Comparison of ENCODE assay signal across 19 cellular contexts in genomic region chr13:80690208-80690607, GRCh38.
DNase-seq lines count a peak whose midpoint lies in the region; ATAC-seq and TF ChIP-seq lines count a peak whose summit lies in the region.
"Had no signal": no experiment of that assay in that cellular context is flagged by ENCODE, and none has a peak within 500 bp of the region (broad histone marks: within the 10 kb centered on the region; RNA-seq: fewer than 3 reads in every experiment).

No MANE protein-coding gene starts in this region.

- H3K4me3 ChIP-seq in spleen = no peak overlapping the region
- H3K4me3 ChIP-seq: BLaER1, GM12878, GM23248 had no signal

- no peak overlapping the region for H3K27ac ChIP-seq in spleen
- H3K27ac ChIP-seq: 22Rv1, BLaER1, C4-2B, GM23248 had no signal

- peaks cover 32% of the 10 kb centered on the region for H3K9me3 Mint-ChIP-seq in chondrocyte (ENCODE audit: low read depth)

- H3K27ac Mint-ChIP-seq in chondrocyte (ENCODE audit: unreplicated experiment) = no peak overlapping the region
- H3K27ac Mint-ChIP-seq: B cell; CD4-positive, CD25-positive, alpha-beta regulatory T cell; CD8-positive, alpha-beta T cell had no signal

- WGBS in spleen, 5 donors = 78 to 91% (median 88%) methylated on average over 3 of the region's 3 CpGs

- H3K4me3 Mint-ChIP-seq in chondrocyte (ENCODE audit: unreplicated experiment) = no peak overlapping the region
- H3K4me3 Mint-ChIP-seq: B cell; CD4-positive, CD25-positive, alpha-beta regulatory T cell; CD8-positive, alpha-beta T cell had no signal

- H3K4me1 Mint-ChIP-seq in chondrocyte (ENCODE audit: low read depth) = no peaks in the 10 kb centered on the region
- H3K4me1 Mint-ChIP-seq: CD4-positive, CD25-positive, alpha-beta regulatory T cell had no signal

- H3K36me3 ChIP-seq in spleen = no peaks in the 10 kb centered on the region
- H3K36me3 ChIP-seq: BLaER1 had no signal

- H3K36me3 Mint-ChIP-seq in chondrocyte (ENCODE audit: low read depth) = peaks cover 11% of the 10 kb centered on the region
- H3K36me3 Mint-ChIP-seq: CD4-positive, CD25-positive, alpha-beta regulatory T cell; CD8-positive, alpha-beta T cell had no signal

- H3K27me3 Mint-ChIP-seq in chondrocyte (ENCODE audit: low read depth) = no peaks in the 10 kb centered on the region
- H3K27me3 Mint-ChIP-seq: B cell; CD4-positive, CD25-positive, alpha-beta regulatory T cell had no signal

- peaks cover 0 to 38% (median 19%) of the 10 kb centered on the region in 8 donors for H3K9me3 ChIP-seq in spleen

- peak; percentile 67 for DNase-seq in NCI-H82 (lab: John Stamatoyannopoulos, UW)
- DNase-seq in NCI-H82 treated with DMSO at 0.1 percent for 48 hours (lab: John Stamatoyannopoulos, UW; ENCODE audit: unreplicated experiment) = no peak
- DNase-seq in chondrocyte (ENCODE audit: low spot score) = peak; percentile 39
- peak; percentile 30 for DNase-seq in spleen
- DNase-seq in effector CD8-positive, alpha-beta T cell (lab: John Stamatoyannopoulos, UW) = no peak
- DNase-seq: Caco-2; CD4-positive, CD25-positive, alpha-beta regulatory T cell; CD8-positive, alpha-beta T cell; DMS153; DND-41; GM23248; H7; HCEC 1CT had no signal

- TF ChIP-seq CTCF in chondrocyte (IDR thresholded peaks at IDR 0.05) (no peak), spleen (IDR thresholded peaks at IDR 0.05 in 8 of 11, conservative IDR thresholded peaks at IDR 0.05 in 3 of 11) (no peak)

- H3K4me1 ChIP-seq in spleen = no peaks in the 10 kb centered on the region
- H3K4me1 ChIP-seq: BLaER1 had no signal

- intact Hi-C loops in spleen (cut with DNase I; ENCODE audit: low total_unique reads) = no loop called here

- H3K27me3 ChIP-seq in spleen (replicated peaks in 1 of 7) = no peaks in the 10 kb centered on the region
- H3K27me3 ChIP-seq: BLaER1 had no signal

- TF ChIP-seq POLR2A in spleen (IDR thresholded peaks at IDR 0.05) = no peak

- ATAC-seq in HG03280 (IDR thresholded peaks at IDR 0.05; ENCODE audit: unreplicated experiment) = no peak
- ATAC-seq: CD8-positive, alpha-beta T cell; GM12878 had no signal

Comparison
In these comparisons a context has a peak if more than half of its experiments do, and no peak if none do; other contexts are left out.
1. DNase-seq: peak in NCI-H82 (single experiment), chondrocyte (single experiment) and spleen (single experiment); none in NCI-H82 treated with DMSO at 0.1 percent for 48 hours (single experiment) and effector CD8-positive, alpha-beta T cell (single experiment).